Comparison of ENCODE assay signal across 16 cellular contexts in the genomic region with DNA sequence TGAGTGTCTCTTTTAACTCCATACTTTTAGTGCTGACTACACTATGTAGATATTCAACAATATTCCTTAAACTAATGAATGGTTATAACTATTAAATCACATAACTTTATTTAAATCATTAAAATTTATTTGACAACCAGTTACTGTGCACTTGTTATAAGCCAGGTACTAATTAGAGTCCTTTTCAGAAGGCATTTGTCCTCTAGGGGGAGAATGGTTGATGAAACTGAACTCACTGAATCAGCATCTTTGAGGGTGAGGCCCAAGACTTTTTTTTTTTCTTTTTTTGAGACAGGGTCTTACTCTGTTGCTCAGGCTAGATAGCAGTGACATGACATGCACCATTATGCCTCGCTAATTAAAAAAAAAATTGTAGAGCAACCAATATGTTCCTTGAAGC.
DNase-seq lines count a peak whose midpoint lies in the region; TF ChIP-seq lines count a peak whose summit lies in the region.
"Had no signal": no experiment of that assay in that cellular context is flagged by ENCODE, and none has a peak within 500 bp of the region (broad histone marks: within the 10 kb centered on the region; RNA-seq: fewer than 3 reads in every experiment).

No MANE protein-coding gene starts in this region.

- TF ChIP-seq CTCF in brain microvascular endothelial cell (IDR thresholded peaks at IDR 0.05; ENCODE audit: low read depth, low read length, missing control alignments) (peak; percentile 30), osteoblast (IDR thresholded peaks at IDR 0.05; ENCODE audit: extremely low read depth, low read depth, low read length) (peak; percentile 24)

- no peak overlapping the region for H3K4me3 ChIP-seq in brain microvascular endothelial cell (ENCODE audit: low read depth, low read length)
- H3K4me3 ChIP-seq in osteoblast (ENCODE audit: insufficient read depth, low read length) = no peak overlapping the region
- H3K4me3 ChIP-seq: colonic mucosa, SK-N-MC had no signal

- H3K27ac ChIP-seq in brain microvascular endothelial cell = no peak overlapping the region
- H3K27ac ChIP-seq in osteoblast (ENCODE audit: low read depth, low read length) = no peak overlapping the region
- H3K27ac ChIP-seq: colonic mucosa, parathyroid adenoma, SK-N-MC, WERI-Rb-1 had no signal

- DNase-seq in DMS53 (lab: John Stamatoyannopoulos, UW) (peak; percentile 42), DMS53 treated with DMSO at 0.1 percent for 48 hours (lab: John Stamatoyannopoulos, UW; ENCODE audit: unreplicated experiment) (no peak), NAMALWA (ENCODE audit: low spot score) (peak; percentile 44), brain microvascular endothelial cell (no peak), osteoblast (ENCODE audit: insufficient read length, low spot score, missing footprints) (no peak), NCI-H524 treated with DMSO at 0.1 percent for 48 hours (lab: John Stamatoyannopoulos, UW) (no peak), T1000 (lab: John Stamatoyannopoulos, UW) (no peak)
- DNase-seq in stimulated activated CD4-positive, alpha-beta T cell treated with anti-CD3 and anti-CD28 coated beads, Interleukin-2, amount 100 ng/mL, for 48 hours = no peak
- DNase-seq: 8988T, colonic mucosa, COR-L47, midbrain, NCI-H446, WERI-Rb-1 had no signal

- no peaks in the 10 kb centered on the region for H3K79me2 ChIP-seq in osteoblast (ENCODE audit: insufficient read depth, low read length)
- H3K79me2 ChIP-seq: parathyroid adenoma had no signal

- H3K36me3 ChIP-seq in brain microvascular endothelial cell (replicated peaks) (no peaks in the 10 kb centered on the region), osteoblast (ENCODE audit: insufficient read depth, low read length) (no peaks in the 10 kb centered on the region)
- H3K36me3 ChIP-seq: colonic mucosa, WERI-Rb-1 had no signal

- H3K4me1 ChIP-seq in osteoblast (ENCODE audit: insufficient read depth, low read length) = no peaks in the 10 kb centered on the region
- H3K4me1 ChIP-seq: colonic mucosa, parathyroid adenoma had no signal

- H3K4me2 ChIP-seq in osteoblast (ENCODE audit: insufficient read depth, low read length) = no peak overlapping the region

- no peak overlapping the region for H2AFZ ChIP-seq in osteoblast (ENCODE audit: low read length)
- H2AFZ ChIP-seq: parathyroid adenoma had no signal

- H3K27me3 ChIP-seq in brain microvascular endothelial cell (replicated peaks) (no peaks in the 10 kb centered on the region), osteoblast (ENCODE audit: insufficient read depth, low read length) (no peaks in the 10 kb centered on the region)
- H3K27me3 ChIP-seq: colonic mucosa had no signal

- no peaks in the 10 kb centered on the region for H4K20me1 ChIP-seq in osteoblast (ENCODE audit: insufficient read depth, low read length)

- H3K9me3 ChIP-seq in osteoblast (ENCODE audit: low read depth, low read length) = no peaks in the 10 kb centered on the region
- H3K9me3 ChIP-seq: colonic mucosa had no signal

- in situ Hi-C loops in brain microvascular endothelial cell (cut with HindIII; ENCODE audit: low pct_ligation_motif_present, low sequenced_read_pairs) = loop anchor here (25.0 kb wide), 1 partner anchor 514 kb away; the partner anchor contains the start of gene CCDC90B

Comparison
In these comparisons a context has a peak if more than half of its experiments do, and no peak if none do; other contexts are left out.
1. DNase-seq: peak in DMS53 (single experiment) and NAMALWA (single experiment); none in DMS53 treated with DMSO at 0.1 percent for 48 hours (single experiment), brain microvascular endothelial cell (single experiment), osteoblast (single experiment), stimulated activated CD4-positive, alpha-beta T cell treated with anti-CD3 and anti-CD28 coated beads, Interleukin-2, amount 100 ng/mL, for 48 hours (0 of 2), NCI-H524 treated with DMSO at 0.1 percent for 48 hours (single experiment) and T1000 (single experiment).